14 cellular contexts compared by ENCODE assay signal in genomic region chr22:37678372-37678771, GRCh38. TPM values are rescaled to one million over a fixed set of nuclear protein-coding genes. Genes with fewer than 3 reads are reported as not detected.
A peak's percentile ranks its signal among the peaks of the same experiment; 100 is the strongest.
DNase-seq lines count a peak whose midpoint lies in the region; ATAC-seq, FAIRE-seq and TF ChIP-seq lines count a peak whose summit lies in the region.
"Had no signal": no experiment of that assay in that cellular context is flagged by ENCODE, and none has a peak within 500 bp of the region (broad histone marks: within the 10 kb centered on the region; RNA-seq: fewer than 3 reads in every experiment).

No MANE protein-coding gene starts in this region.

- POLR2A ChIA-PET in AG04450 (lab: Yijun Ruan, JAX): interaction anchor here (4.1 kb wide), 1 partner anchor 17 kb away, joined by 52 read pairs; no protein-coding TSS in a partner anchor
- POLR2A ChIA-PET in naive thymus-derived CD8-positive, alpha-beta T cell (lab: Charles Lee): interaction anchor here (0.5 to 66.7 kb wide), 4 partner anchors 8 to 45 kb away, joined by 3 to 2283 read pairs (median 38); partner anchors contain the start of genes GGA1, NOL12, PDXP and SH3BP1

- H3K27me3 Mint-ChIP-seq in HFFc6 (ENCODE audit: insufficient read depth): peaks cover 29% of the 10 kb centered on the region
- H3K27me3 Mint-ChIP-seq in naive thymus-derived CD8-positive, alpha-beta T cell: no peaks in the 10 kb centered on the region

- H3K27me3 ChIP-seq in AG04450 (ENCODE audit: control insufficient read depth, insufficient read depth, low read length): no peaks in the 10 kb centered on the region
- no peaks in the 10 kb centered on the region for H3K27me3 ChIP-seq in brain microvascular endothelial cell (replicated peaks)
- H3K27me3 ChIP-seq: tibial artery had no signal

- H3K4me1 Mint-ChIP-seq in HFFc6 (ENCODE audit: low read depth): peaks cover 43% of the 10 kb centered on the region
- peaks cover 16 to 52% (median 47%) of the 10 kb centered on the region in 4 donors for H3K4me1 Mint-ChIP-seq in naive thymus-derived CD8-positive, alpha-beta T cell

- H3K27ac Mint-ChIP-seq in HFFc6: peak overlapping the region; percentile 94
- H3K27ac Mint-ChIP-seq in naive thymus-derived CD8-positive, alpha-beta T cell: peak overlapping the region in 8 of 10 donors; percentile 86 to 100 (median 94)

- H3K27ac ChIP-seq in AG04450 (ENCODE audit: low read depth, low read length) (peak overlapping the region; percentile 31), brain microvascular endothelial cell (no peak overlapping the region)

- no peak for FAIRE-seq in HTR-8/SVneo (lab: Jason Lieb, UNC)

- H3K36me3 ChIP-seq in brain microvascular endothelial cell (replicated peaks): peaks cover 27% of the 10 kb centered on the region

- H3K4me3 ChIP-seq in AG04450 (ENCODE audit: low read depth, low read length) (peak overlapping the region; percentile 97), brain microvascular endothelial cell (ENCODE audit: low read depth, low read length) (peak overlapping the region; percentile 93)

- no peaks in the 10 kb centered on the region for H3K9me3 Mint-ChIP-seq in HFFc6
- no peaks in the 10 kb centered on the region for H3K9me3 Mint-ChIP-seq in naive thymus-derived CD8-positive, alpha-beta T cell
- H3K9me3 Mint-ChIP-seq: activated naive CD4-positive, alpha-beta T cell treated with anti-CD3 and anti-CD28 coated beads for 36 hours had no signal

- no peaks in the 10 kb centered on the region; the same call in 1 of the 2 replicates for H3K9me3 ChIP-seq in AG04450 (ENCODE audit: control insufficient read depth, insufficient read depth, low read length)
- H3K9me3 ChIP-seq: tibial artery had no signal

- ATAC-seq in naive thymus-derived CD8-positive, alpha-beta T cell: no peak
- no peak for ATAC-seq in HG03095 (IDR thresholded peaks at IDR 0.05; ENCODE audit: unreplicated experiment)
- ATAC-seq: activated CD4-positive, CD25-positive, alpha-beta regulatory T cell treated with anti-CD3 and anti-CD28 coated beads, Interleukin-2, amount 50 U/mL, for 24 hours had no signal

- DNase-seq in AG04450 (ENCODE audit: low read depth, low spot score): no peak
- no peak for DNase-seq in HFFc6
- DNase-seq in brain microvascular endothelial cell: no peak
- DNase-seq in naive thymus-derived CD8-positive, alpha-beta T cell: no peak
- no peak for DNase-seq in HTR-8/SVneo (ENCODE audit: insufficient read length, low spot score)
- DNase-seq in GM19238 (ENCODE audit: insufficient read length, low spot score): no peak
- no peak for DNase-seq in HuH-7.5 (ENCODE audit: low spot score)
- DNase-seq: activated naive CD4-positive, alpha-beta T cell treated with anti-CD3 and anti-CD28 coated beads for 36 hours; NCI-H2107; RPMI8226; stimulated activated CD4-positive, alpha-beta T cell treated with anti-CD3 and anti-CD28 coated beads, Interleukin-4, amount 100 ng/mL, for 1 hour; tibial artery had no signal

- CTCF ChIA-PET in AG04450 (lab: Charles Lee): interaction anchor here (10.2 kb wide), 1 partner anchor 35 kb away, joined by 101 read pairs; no protein-coding TSS in a partner anchor

- in situ Hi-C loops in brain microvascular endothelial cell (cut with HindIII; ENCODE audit: low pct_ligation_motif_present, low sequenced_read_pairs): no loop called here

- TF ChIP-seq CTCF in AG04450 (IDR thresholded peaks at IDR 0.05; ENCODE audit: low read depth, low read length) (no peak), HFFc6 (IDR thresholded peaks at IDR 0.05) (no peak), brain microvascular endothelial cell (IDR thresholded peaks at IDR 0.05; ENCODE audit: low read depth, low read length, missing control alignments) (no peak)

- peaks cover 31% of the 10 kb centered on the region for H3K36me3 Mint-ChIP-seq in HFFc6 (ENCODE audit: low read depth)
- no peaks in the 10 kb centered on the region for H3K36me3 Mint-ChIP-seq in naive thymus-derived CD8-positive, alpha-beta T cell

- H3K4me3 Mint-ChIP-seq in HFFc6: peak overlapping the region; percentile 95
- peak overlapping the region in 3 of 10 donors; percentile 64 to 89 (median 75) for H3K4me3 Mint-ChIP-seq in naive thymus-derived CD8-positive, alpha-beta T cell

RNA-seq across cellular contexts. Expression of gene LGALS1, which starts 2.9 kb away (rescaled TPM):
- polyA plus RNA-seq in AG04450 (2011; rRNA removed): 5,926 and 7,935 TPM in 2 replicates
- 3,546 and 5,412 TPM in 2 replicates for polyA minus RNA-seq in AG04450 (2011; rRNA and poly(A)+ RNA removed)
- total RNA-seq in HFFc6 (2021; fragmentation: NEBNext Ultra II Directional; extraction: Animal tissue kit (Norgen Biotek cat#: 25700)): 1,000 to 10,000 TPM; 5,326 to 7,192 (median 6,673) TPM
- 10 to 100 TPM; 14.3 to 16.8 TPM for total RNA-seq in naive thymus-derived CD8-positive, alpha-beta T cell
- polyA plus RNA-seq in naive thymus-derived CD8-positive, alpha-beta T cell: 100 to 1,000 TPM in 1 of 3 donors, 10 to 100 TPM in 2; 19.6 to 122 (median 34.8) TPM

RNA-seq across cellular contexts. Expression of gene NOL12, which starts 7.8 kb away (rescaled TPM):
- polyA plus RNA-seq in AG04450 (2011; rRNA removed): 10.4 and 11.8 TPM in 2 replicates
- polyA minus RNA-seq in AG04450 (2011; rRNA and poly(A)+ RNA removed): 10.9 and 13.9 TPM in 2 replicates
- total RNA-seq in HFFc6 (2021; fragmentation: NEBNext Ultra II Directional; extraction: Animal tissue kit (Norgen Biotek cat#: 25700)): 10 to 100 TPM; 17.7 to 29.6 (median 26.9) TPM
- total RNA-seq in naive thymus-derived CD8-positive, alpha-beta T cell: 10 to 100 TPM; 47.9 to 48.6 TPM
- 10 to 100 TPM; 35.0 to 46.4 (median 43.8) TPM for polyA plus RNA-seq in naive thymus-derived CD8-positive, alpha-beta T cell

RNA-seq across cellular contexts. Expression of gene TRIOBP, which starts 18.5 kb away (rescaled TPM):
- 37.0 and 76.4 TPM in 2 replicates for polyA plus RNA-seq in AG04450 (2011; rRNA removed)
- 78.8 and 114 TPM in 2 replicates for polyA minus RNA-seq in AG04450 (2011; rRNA and poly(A)+ RNA removed)
- 10 to 100 TPM; 74.3 to 92.5 (median 91.6) TPM for total RNA-seq in HFFc6 (2021; fragmentation: NEBNext Ultra II Directional; extraction: Animal tissue kit (Norgen Biotek cat#: 25700))
- 10 to 100 TPM; 26.4 to 30.9 TPM for total RNA-seq in naive thymus-derived CD8-positive, alpha-beta T cell
- 10 to 100 TPM in 2 of 3 donors, 1 to 10 TPM in 1; 7.8 to 11.6 (median 10.7) TPM for polyA plus RNA-seq in naive thymus-derived CD8-positive, alpha-beta T cell

RNA-seq across cellular contexts. Expression of gene PDXP, which starts 19.8 kb away (rescaled TPM):
- polyA plus RNA-seq in AG04450 (2011; rRNA removed): 11.7 and 17.7 TPM in 2 replicates
- 6.3 and 9.7 TPM in 2 replicates for polyA minus RNA-seq in AG04450 (2011; rRNA and poly(A)+ RNA removed)
- total RNA-seq in HFFc6 (2021; fragmentation: NEBNext Ultra II Directional; extraction: Animal tissue kit (Norgen Biotek cat#: 25700)): 10 to 100 TPM; 15.3 to 24.5 (median 18.4) TPM
- total RNA-seq in naive thymus-derived CD8-positive, alpha-beta T cell: 1 to 10 TPM; 4.3 to 5.9 TPM
- polyA plus RNA-seq in naive thymus-derived CD8-positive, alpha-beta T cell: 1 to 10 TPM; 1.7 to 9.6 (median 5.8) TPM

RNA-seq across cellular contexts. Expression of gene SH3BP1, which starts 38.9 kb away (rescaled TPM):
- 8.4 and 11.3 TPM in 2 replicates for polyA plus RNA-seq in AG04450 (2011; rRNA removed)
- polyA minus RNA-seq in AG04450 (2011; rRNA and poly(A)+ RNA removed): 12.8 and 14.4 TPM in 2 replicates
- 10 to 100 TPM; 15.9 to 26.3 (median 23.0) TPM for total RNA-seq in HFFc6 (2021; fragmentation: NEBNext Ultra II Directional; extraction: Animal tissue kit (Norgen Biotek cat#: 25700))
- 10 to 100 TPM; 77.9 to 79.0 TPM for total RNA-seq in naive thymus-derived CD8-positive, alpha-beta T cell
- 10 to 100 TPM; 16.9 to 26.5 (median 25.6) TPM for polyA plus RNA-seq in naive thymus-derived CD8-positive, alpha-beta T cell

Comparison
In these comparisons a context has a peak if more than half of its experiments do, and no peak if none do; other contexts are left out.
1. RNA of gene LGALS1, which starts 2.9 kb away (total RNA-seq): 5,326 to 7,192 TPM in HFFc6; 14.3 to 16.8 TPM in naive thymus-derived CD8-positive, alpha-beta T cell; every median in the first group is over 100 times any median in the second.